ENCODE assay signal across 1 cellular context in the genomic region with DNA sequence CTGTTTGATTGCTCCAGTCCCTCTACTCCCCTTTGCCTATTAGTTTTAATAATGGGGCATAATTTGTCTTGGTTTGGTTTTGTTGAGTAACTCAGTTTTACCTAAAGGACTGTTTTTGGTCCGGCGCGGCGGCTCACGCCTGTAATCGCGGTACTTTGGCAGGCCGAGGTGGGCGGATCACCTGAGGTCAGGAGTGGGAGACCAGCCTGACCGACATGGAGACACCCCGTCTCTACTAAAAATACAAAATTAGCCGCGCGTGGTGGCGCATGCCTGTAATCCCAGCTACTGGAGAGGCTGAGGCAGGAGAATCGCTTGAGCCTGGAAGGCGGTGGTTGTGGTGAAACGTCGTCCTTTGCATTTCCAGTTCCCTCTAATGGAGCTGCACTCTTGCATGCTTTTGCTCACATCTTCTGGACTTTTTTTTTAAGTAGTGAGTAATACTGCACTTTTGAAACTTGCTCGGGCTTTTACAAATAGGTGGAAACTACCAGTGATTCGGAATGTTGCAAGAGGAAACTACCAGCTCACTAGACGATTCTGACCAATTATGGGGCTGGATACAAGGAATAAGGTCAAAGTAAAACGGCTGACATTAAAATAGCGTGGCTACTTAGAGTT.
TF ChIP-seq lines count a peak whose summit lies in the region.

No MANE protein-coding gene starts in this region.

TF ChIP-seq in GM12878, 131 proteins besides CTCF, POLR2A, EP300 and RAD21 (continues in another document):
- TF ChIP-seq SREBF2 (IDR thresholded peaks at IDR 0.05; ENCODE audit: low read length) (no peak), ZSCAN29 (IDR thresholded peaks at IDR 0.05) (no peak), IKZF2 (IDR thresholded peaks at IDR 0.05) (peak; percentile 38 to 62; a peak in 1 of 4 replicates), RAD51 (IDR thresholded peaks at IDR 0.05) (no peak), MTA3 (IDR thresholded peaks at IDR 0.05; ENCODE audit: borderline replicate concordance, low read length) (peak; percentile 63; the same call in 1 of the 2 replicates), NR2F1 (conservative IDR thresholded peaks at IDR 0.05) (0 out of 2 replicates have a peak, but pooled peaks have one; percentile 30), MXI1 (IDR thresholded peaks at IDR 0.05; ENCODE audit: low read depth, low read length) (no peak), SRF (IDR thresholded peaks at IDR 0.05; ENCODE audit: low read depth in 2 of 2, low read length in 2 of 2) (0 out of 4 replicates have a peak, but pooled peaks of 1 of the 2 experiments have one; percentile 21), JUNB (IDR thresholded peaks at IDR 0.05) (peak; percentile 61), RUNX3 (IDR thresholded peaks at IDR 0.05; ENCODE audit: low read length) (peak; percentile 71), NBN (IDR thresholded peaks at IDR 0.05) (no peak), NR2C2 (IDR thresholded peaks at IDR 0.05; ENCODE audit: borderline replicate concordance, control insufficient read depth, insufficient read length, low read depth) (no peak), ZNF622 (IDR thresholded peaks at IDR 0.05) (no peak), ASH2L (IDR thresholded peaks at IDR 0.05; ENCODE audit: borderline replicate concordance, low read depth) (no peak), TCF3 (IDR thresholded peaks at IDR 0.05; ENCODE audit: borderline replicate concordance, insufficient read depth, low read depth, low read length) (no peak), GABPA (IDR thresholded peaks at IDR 0.05; ENCODE audit: low read depth) (no peak), STAT3 (IDR thresholded peaks at IDR 0.05; ENCODE audit: low read depth, low read length) (no peak), NFXL1 (IDR thresholded peaks at IDR 0.05; ENCODE audit: borderline replicate concordance) (no peak), KDM1A (IDR thresholded peaks at IDR 0.05; ENCODE audit: borderline replicate concordance) (no peak), HDAC2 (IDR thresholded peaks at IDR 0.05) (no peak), ZNF274 (IDR thresholded peaks at IDR 0.05; ENCODE audit: insufficient read depth, insufficient read length) (no peak), BHLHE40 (IDR thresholded peaks at IDR 0.05; ENCODE audit: borderline replicate concordance in 1 of 2, low read depth in 2 of 2, low read length in 1 of 2) (no peak), CREM (IDR thresholded peaks at IDR 0.05; ENCODE audit: low read depth) (no peak), CBX5 (IDR thresholded peaks at IDR 0.05; ENCODE audit: low read depth) (0 out of 2 replicates have a peak, but pooled peaks have one; percentile 20), RCOR1 (conservative IDR thresholded peaks at IDR 0.05; ENCODE audit: low read depth, low read length) (no peak), MTA2 (IDR thresholded peaks at IDR 0.05; ENCODE audit: low read depth) (0 out of 2 replicates have a peak, but pooled peaks have one; percentile 23), LARP7 (IDR thresholded peaks at IDR 0.05) (no peak), ESRRA (IDR thresholded peaks at IDR 0.05; ENCODE audit: low read length) (no peak), KLF5 (IDR thresholded peaks at IDR 0.05; ENCODE audit: partially characterized antibody) (no peak), YY1 (IDR thresholded peaks at IDR 0.05; ENCODE audit: low read depth, low read length) (no peak), BACH1 (IDR thresholded peaks at IDR 0.05; ENCODE audit: borderline replicate concordance) (no peak), EED (IDR thresholded peaks at IDR 0.05; ENCODE audit: low read depth) (no peak; the same call in 1 of the 2 replicates), BMI1 (IDR thresholded peaks at IDR 0.05; ENCODE audit: borderline replicate concordance) (no peak), GATAD2B (conservative IDR thresholded peaks at IDR 0.05; ENCODE audit: low read depth) (no peak), HDAC6 (IDR thresholded peaks at IDR 0.05; ENCODE audit: unreplicated experiment) (no peak), SIN3A (IDR thresholded peaks at IDR 0.05; ENCODE audit: low read depth, low read length) (no peak), SMC3 (IDR thresholded peaks at IDR 0.05; ENCODE audit: borderline replicate concordance, low read length) (no peak), SUPT20H (IDR thresholded peaks at IDR 0.05; ENCODE audit: borderline replicate concordance, control insufficient read depth, low read depth, low read length) (no peak), TCF7 (IDR thresholded peaks at IDR 0.05; ENCODE audit: borderline replicate concordance) (no peak), POLR2AphosphoS5 (IDR thresholded peaks at IDR 0.05; ENCODE audit: low read length) (no peak), POU2F2 (IDR thresholded peaks at IDR 0.05; ENCODE audit: borderline replicate concordance, low read depth, low read length) (no peak), SP1 (IDR thresholded peaks at IDR 0.05; ENCODE audit: low read depth, low read length) (no peak)
- TF ChIP-seq, protein P1, sequence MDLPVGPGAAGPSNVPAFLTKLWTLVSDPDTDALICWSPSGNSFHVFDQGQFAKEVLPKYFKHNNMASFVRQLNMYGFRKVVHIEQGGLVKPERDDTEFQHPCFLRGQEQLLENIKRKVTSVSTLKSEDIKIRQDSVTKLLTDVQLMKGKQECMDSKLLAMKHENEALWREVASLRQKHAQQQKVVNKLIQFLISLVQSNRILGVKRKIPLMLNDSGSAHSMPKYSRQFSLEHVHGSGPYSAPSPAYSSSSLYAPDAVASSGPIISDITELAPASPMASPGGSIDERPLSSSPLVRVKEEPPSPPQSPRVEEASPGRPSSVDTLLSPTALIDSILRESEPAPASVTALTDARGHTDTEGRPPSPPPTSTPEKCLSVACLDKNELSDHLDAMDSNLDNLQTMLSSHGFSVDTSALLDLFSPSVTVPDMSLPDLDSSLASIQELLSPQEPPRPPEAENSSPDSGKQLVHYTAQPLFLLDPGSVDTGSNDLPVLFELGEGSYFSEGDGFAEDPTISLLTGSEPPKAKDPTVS (IDR thresholded peaks at IDR 0.05; ENCODE audit: low read depth, low read length), result no peak
- TF ChIP-seq, protein P2, sequence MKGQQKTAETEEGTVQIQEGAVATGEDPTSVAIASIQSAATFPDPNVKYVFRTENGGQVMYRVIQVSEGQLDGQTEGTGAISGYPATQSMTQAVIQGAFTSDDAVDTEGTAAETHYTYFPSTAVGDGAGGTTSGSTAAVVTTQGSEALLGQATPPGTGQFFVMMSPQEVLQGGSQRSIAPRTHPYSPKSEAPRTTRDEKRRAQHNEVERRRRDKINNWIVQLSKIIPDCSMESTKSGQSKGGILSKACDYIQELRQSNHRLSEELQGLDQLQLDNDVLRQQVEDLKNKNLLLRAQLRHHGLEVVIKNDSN (IDR thresholded peaks at IDR 0.05; ENCODE audit: borderline replicate concordance, extremely low read length, insufficient read depth, low read depth, low read length), result no peak
- TF ChIP-seq, protein P3, sequence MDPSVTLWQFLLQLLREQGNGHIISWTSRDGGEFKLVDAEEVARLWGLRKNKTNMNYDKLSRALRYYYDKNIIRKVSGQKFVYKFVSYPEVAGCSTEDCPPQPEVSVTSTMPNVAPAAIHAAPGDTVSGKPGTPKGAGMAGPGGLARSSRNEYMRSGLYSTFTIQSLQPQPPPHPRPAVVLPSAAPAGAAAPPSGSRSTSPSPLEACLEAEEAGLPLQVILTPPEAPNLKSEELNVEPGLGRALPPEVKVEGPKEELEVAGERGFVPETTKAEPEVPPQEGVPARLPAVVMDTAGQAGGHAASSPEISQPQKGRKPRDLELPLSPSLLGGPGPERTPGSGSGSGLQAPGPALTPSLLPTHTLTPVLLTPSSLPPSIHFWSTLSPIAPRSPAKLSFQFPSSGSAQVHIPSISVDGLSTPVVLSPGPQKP (IDR thresholded peaks at IDR 0.05; ENCODE audit: low read depth, low read length), result no peak; the same call in 1 of the 2 replicates
- TF ChIP-seq, protein P4, sequence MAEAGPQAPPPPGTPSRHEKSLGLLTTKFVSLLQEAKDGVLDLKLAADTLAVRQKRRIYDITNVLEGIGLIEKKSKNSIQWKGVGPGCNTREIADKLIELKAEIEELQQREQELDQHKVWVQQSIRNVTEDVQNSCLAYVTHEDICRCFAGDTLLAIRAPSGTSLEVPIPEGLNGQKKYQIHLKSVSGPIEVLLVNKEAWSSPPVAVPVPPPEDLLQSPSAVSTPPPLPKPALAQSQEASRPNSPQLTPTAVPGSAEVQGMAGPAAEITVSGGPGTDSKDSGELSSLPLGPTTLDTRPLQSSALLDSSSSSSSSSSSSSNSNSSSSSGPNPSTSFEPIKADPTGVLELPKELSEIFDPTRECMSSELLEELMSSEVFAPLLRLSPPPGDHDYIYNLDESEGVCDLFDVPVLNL (IDR thresholded peaks at IDR 0.05; ENCODE audit: low read depth, low read length), result no peak
- TF ChIP-seq, protein P5, sequence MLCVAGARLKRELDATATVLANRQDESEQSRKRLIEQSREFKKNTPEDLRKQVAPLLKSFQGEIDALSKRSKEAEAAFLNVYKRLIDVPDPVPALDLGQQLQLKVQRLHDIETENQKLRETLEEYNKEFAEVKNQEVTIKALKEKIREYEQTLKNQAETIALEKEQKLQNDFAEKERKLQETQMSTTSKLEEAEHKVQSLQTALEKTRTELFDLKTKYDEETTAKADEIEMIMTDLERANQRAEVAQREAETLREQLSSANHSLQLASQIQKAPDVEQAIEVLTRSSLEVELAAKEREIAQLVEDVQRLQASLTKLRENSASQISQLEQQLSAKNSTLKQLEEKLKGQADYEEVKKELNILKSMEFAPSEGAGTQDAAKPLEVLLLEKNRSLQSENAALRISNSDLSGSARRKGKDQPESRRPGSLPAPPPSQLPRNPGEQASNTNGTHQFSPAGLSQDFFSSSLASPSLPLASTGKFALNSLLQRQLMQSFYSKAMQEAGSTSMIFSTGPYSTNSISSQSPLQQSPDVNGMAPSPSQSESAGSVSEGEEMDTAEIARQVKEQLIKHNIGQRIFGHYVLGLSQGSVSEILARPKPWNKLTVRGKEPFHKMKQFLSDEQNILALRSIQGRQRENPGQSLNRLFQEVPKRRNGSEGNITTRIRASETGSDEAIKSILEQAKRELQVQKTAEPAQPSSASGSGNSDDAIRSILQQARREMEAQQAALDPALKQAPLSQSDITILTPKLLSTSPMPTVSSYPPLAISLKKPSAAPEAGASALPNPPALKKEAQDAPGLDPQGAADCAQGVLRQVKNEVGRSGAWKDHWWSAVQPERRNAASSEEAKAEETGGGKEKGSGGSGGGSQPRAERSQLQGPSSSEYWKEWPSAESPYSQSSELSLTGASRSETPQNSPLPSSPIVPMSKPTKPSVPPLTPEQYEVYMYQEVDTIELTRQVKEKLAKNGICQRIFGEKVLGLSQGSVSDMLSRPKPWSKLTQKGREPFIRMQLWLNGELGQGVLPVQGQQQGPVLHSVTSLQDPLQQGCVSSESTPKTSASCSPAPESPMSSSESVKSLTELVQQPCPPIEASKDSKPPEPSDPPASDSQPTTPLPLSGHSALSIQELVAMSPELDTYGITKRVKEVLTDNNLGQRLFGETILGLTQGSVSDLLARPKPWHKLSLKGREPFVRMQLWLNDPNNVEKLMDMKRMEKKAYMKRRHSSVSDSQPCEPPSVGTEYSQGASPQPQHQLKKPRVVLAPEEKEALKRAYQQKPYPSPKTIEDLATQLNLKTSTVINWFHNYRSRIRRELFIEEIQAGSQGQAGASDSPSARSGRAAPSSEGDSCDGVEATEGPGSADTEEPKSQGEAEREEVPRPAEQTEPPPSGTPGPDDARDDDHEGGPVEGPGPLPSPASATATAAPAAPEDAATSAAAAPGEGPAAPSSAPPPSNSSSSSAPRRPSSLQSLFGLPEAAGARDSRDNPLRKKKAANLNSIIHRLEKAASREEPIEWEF (IDR thresholded peaks at IDR 0.05; ENCODE audit: insufficient replicate concordance, low read depth, low read length), result no peak
- TF ChIP-seq, protein P6, sequence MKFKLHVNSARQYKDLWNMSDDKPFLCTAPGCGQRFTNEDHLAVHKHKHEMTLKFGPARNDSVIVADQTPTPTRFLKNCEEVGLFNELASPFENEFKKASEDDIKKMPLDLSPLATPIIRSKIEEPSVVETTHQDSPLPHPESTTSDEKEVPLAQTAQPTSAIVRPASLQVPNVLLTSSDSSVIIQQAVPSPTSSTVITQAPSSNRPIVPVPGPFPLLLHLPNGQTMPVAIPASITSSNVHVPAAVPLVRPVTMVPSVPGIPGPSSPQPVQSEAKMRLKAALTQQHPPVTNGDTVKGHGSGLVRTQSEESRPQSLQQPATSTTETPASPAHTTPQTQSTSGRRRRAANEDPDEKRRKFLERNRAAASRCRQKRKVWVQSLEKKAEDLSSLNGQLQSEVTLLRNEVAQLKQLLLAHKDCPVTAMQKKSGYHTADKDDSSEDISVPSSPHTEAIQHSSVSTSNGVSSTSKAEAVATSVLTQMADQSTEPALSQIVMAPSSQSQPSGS (IDR thresholded peaks at IDR 0.05; ENCODE audit: low read length), result peak; percentile 34; the same call in 1 of the 2 replicates
- TF ChIP-seq, protein P7, sequence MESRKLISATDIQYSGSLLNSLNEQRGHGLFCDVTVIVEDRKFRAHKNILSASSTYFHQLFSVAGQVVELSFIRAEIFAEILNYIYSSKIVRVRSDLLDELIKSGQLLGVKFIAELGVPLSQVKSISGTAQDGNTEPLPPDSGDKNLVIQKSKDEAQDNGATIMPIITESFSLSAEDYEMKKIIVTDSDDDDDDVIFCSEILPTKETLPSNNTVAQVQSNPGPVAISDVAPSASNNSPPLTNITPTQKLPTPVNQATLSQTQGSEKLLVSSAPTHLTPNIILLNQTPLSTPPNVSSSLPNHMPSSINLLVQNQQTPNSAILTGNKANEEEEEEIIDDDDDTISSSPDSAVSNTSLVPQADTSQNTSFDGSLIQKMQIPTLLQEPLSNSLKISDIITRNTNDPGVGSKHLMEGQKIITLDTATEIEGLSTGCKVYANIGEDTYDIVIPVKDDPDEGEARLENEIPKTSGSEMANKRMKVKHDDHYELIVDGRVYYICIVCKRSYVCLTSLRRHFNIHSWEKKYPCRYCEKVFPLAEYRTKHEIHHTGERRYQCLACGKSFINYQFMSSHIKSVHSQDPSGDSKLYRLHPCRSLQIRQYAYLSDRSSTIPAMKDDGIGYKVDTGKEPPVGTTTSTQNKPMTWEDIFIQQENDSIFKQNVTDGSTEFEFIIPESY (IDR thresholded peaks at IDR 0.05), result 0 out of 2 replicates have a peak, but pooled peaks have one; percentile 56
- TF ChIP-seq, protein P8, sequence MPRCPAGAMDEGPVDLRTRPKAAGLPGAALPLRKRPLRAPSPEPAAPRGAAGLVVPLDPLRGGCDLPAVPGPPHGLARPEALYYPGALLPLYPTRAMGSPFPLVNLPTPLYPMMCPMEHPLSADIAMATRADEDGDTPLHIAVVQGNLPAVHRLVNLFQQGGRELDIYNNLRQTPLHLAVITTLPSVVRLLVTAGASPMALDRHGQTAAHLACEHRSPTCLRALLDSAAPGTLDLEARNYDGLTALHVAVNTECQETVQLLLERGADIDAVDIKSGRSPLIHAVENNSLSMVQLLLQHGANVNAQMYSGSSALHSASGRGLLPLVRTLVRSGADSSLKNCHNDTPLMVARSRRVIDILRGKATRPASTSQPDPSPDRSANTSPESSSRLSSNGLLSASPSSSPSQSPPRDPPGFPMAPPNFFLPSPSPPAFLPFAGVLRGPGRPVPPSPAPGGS (IDR thresholded peaks at IDR 0.05; ENCODE audit: borderline replicate concordance, insufficient read depth, low read depth, low read length, poor library complexity, severe bottlenecking), result no peak
- TF ChIP-seq, protein P9, sequence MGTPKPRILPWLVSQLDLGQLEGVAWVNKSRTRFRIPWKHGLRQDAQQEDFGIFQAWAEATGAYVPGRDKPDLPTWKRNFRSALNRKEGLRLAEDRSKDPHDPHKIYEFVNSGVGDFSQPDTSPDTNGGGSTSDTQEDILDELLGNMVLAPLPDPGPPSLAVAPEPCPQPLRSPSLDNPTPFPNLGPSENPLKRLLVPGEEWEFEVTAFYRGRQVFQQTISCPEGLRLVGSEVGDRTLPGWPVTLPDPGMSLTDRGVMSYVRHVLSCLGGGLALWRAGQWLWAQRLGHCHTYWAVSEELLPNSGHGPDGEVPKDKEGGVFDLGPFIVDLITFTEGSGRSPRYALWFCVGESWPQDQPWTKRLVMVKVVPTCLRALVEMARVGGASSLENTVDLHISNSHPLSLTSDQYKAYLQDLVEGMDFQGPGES (IDR thresholded peaks at IDR 0.05), result no peak
